ENCODE assay signal across 2 cellular contexts in the genomic region with DNA sequence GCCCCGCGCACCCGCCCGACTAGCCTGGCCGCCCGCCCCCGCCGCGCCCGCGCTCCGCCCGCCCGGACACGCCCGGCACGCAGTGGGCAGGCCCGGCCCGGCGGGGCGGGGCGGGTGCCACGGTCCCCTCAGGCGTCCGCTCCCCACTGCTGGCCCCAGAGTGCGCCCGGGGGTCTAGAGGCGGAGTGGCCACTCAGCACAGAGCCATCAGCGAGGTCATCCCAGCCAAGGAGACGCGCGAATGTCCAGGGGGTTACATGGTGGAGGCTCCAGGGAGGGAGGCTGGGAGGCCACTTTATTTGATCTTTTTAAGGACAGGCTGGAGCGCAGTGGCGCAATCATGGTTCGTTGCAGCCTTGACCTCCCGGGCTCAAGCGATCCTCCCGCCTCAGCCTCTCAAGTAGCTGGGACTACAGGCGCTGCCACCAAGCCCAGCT.
A peak's percentile ranks its signal among the peaks of the same experiment; 100 is the strongest.
TF ChIP-seq lines count a peak whose summit lies in the region.

No MANE protein-coding gene starts in this region.

TF ChIP-seq in HepG2, 621 proteins besides CTCF, POLR2A, EP300 and RAD21:
- TF ChIP-seq, protein P1, sequence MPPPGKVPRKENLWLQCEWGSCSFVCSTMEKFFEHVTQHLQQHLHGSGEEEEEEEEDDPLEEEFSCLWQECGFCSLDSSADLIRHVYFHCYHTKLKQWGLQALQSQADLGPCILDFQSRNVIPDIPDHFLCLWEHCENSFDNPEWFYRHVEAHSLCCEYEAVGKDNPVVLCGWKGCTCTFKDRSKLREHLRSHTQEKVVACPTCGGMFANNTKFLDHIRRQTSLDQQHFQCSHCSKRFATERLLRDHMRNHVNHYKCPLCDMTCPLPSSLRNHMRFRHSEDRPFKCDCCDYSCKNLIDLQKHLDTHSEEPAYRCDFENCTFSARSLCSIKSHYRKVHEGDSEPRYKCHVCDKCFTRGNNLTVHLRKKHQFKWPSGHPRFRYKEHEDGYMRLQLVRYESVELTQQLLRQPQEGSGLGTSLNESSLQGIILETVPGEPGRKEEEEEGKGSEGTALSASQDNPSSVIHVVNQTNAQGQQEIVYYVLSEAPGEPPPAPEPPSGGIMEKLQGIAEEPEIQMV (CRISPR knock-in tag; IDR thresholded peaks at IDR 0.05; ENCODE audit: low read depth), result peak; percentile 94
- TF ChIP-seq ZSCAN22 (CRISPR knock-in tag; IDR thresholded peaks at IDR 0.05) (no peak), ZNF224 (CRISPR knock-in tag; IDR thresholded peaks at IDR 0.05) (no peak), CEBPG (CRISPR knock-in tag; IDR thresholded peaks at IDR 0.05) (0 out of 2 replicates have a peak, but pooled peaks have one; percentile 13), ZNF124 (CRISPR knock-in tag; IDR thresholded peaks at IDR 0.05) (no peak), PCBP2 (optimal IDR thresholded peaks at IDR 0.05; ENCODE audit: low read depth, low read length, poor library complexity, severe bottlenecking) (no peak), ZNF484 (CRISPR knock-in tag; IDR thresholded peaks at IDR 0.05; ENCODE audit: borderline replicate concordance, low read depth) (no peak), ZNF121 (CRISPR knock-in tag; IDR thresholded peaks at IDR 0.05) (no peak), HOXA7 (CRISPR knock-in tag; IDR thresholded peaks at IDR 0.05) (no peak), RXRA (CRISPR knock-in tag; IDR thresholded peaks at IDR 0.05) (no peak), ZMYM3 (CRISPR knock-in tag; IDR thresholded peaks at IDR 0.05) (peak; percentile 54), MTF2 (CRISPR knock-in tag; IDR thresholded peaks at IDR 0.05; ENCODE audit: borderline replicate concordance) (0 out of 2 replicates have a peak, but pooled peaks have one; percentile 2)
- TF ChIP-seq, protein P2, sequence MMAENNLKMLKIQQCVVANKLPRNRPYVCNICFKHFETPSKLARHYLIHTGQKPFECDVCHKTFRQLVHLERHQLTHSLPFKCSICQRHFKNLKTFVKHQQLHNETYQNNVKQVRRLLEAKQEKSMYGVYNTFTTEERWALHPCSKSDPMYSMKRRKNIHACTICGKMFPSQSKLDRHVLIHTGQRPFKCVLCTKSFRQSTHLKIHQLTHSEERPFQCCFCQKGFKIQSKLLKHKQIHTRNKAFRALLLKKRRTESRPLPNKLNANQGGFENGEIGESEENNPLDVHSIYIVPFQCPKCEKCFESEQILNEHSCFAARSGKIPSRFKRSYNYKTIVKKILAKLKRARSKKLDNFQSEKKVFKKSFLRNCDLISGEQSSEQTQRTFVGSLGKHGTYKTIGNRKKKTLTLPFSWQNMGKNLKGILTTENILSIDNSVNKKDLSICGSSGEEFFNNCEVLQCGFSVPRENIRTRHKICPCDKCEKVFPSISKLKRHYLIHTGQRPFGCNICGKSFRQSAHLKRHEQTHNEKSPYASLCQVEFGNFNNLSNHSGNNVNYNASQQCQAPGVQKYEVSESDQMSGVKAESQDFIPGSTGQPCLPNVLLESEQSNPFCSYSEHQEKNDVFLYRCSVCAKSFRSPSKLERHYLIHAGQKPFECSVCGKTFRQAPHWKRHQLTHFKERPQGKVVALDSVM (CRISPR knock-in tag; IDR thresholded peaks at IDR 0.05), result peak; percentile 99
- TF ChIP-seq, protein P3, sequence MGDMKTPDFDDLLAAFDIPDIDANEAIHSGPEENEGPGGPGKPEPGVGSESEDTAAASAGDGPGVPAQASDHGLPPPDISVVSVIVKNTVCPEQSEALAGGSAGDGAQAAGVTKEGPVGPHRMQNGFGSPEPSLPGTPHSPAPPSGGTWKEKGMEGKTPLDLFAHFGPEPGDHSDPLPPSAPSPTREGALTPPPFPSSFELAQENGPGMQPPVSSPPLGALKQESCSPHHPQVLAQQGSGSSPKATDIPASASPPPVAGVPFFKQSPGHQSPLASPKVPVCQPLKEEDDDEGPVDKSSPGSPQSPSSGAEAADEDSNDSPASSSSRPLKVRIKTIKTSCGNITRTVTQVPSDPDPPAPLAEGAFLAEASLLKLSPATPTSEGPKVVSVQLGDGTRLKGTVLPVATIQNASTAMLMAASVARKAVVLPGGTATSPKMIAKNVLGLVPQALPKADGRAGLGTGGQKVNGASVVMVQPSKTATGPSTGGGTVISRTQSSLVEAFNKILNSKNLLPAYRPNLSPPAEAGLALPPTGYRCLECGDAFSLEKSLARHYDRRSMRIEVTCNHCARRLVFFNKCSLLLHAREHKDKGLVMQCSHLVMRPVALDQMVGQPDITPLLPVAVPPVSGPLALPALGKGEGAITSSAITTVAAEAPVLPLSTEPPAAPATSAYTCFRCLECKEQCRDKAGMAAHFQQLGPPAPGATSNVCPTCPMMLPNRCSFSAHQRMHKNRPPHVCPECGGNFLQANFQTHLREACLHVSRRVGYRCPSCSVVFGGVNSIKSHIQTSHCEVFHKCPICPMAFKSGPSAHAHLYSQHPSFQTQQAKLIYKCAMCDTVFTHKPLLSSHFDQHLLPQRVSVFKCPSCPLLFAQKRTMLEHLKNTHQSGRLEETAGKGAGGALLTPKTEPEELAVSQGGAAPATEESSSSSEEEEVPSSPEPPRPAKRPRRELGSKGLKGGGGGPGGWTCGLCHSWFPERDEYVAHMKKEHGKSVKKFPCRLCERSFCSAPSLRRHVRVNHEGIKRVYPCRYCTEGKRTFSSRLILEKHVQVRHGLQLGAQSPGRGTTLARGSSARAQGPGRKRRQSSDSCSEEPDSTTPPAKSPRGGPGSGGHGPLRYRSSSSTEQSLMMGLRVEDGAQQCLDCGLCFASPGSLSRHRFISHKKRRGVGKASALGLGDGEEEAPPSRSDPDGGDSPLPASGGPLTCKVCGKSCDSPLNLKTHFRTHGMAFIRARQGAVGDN (CRISPR knock-in tag; IDR thresholded peaks at IDR 0.05), result peak; percentile 23; the same call in 1 of the 2 replicates
- TF ChIP-seq, protein P4, sequence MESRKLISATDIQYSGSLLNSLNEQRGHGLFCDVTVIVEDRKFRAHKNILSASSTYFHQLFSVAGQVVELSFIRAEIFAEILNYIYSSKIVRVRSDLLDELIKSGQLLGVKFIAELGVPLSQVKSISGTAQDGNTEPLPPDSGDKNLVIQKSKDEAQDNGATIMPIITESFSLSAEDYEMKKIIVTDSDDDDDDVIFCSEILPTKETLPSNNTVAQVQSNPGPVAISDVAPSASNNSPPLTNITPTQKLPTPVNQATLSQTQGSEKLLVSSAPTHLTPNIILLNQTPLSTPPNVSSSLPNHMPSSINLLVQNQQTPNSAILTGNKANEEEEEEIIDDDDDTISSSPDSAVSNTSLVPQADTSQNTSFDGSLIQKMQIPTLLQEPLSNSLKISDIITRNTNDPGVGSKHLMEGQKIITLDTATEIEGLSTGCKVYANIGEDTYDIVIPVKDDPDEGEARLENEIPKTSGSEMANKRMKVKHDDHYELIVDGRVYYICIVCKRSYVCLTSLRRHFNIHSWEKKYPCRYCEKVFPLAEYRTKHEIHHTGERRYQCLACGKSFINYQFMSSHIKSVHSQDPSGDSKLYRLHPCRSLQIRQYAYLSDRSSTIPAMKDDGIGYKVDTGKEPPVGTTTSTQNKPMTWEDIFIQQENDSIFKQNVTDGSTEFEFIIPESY (CRISPR knock-in tag; IDR thresholded peaks at IDR 0.05), result peak; percentile 71

TF ChIP-seq in H1, 55 proteins besides CTCF, POLR2A, EP300 and RAD21:
- TF ChIP-seq CREB1 (IDR thresholded peaks at IDR 0.05) (no peak), CEBPB (IDR thresholded peaks at IDR 0.05; ENCODE audit: low read depth, low read length) (peak; percentile 43; the same call in 1 of the 2 replicates)
TF ChIP-seq in H1: peak in this region for 1.
